ENCODE assay signal across 11 cellular contexts in the genomic region with DNA sequence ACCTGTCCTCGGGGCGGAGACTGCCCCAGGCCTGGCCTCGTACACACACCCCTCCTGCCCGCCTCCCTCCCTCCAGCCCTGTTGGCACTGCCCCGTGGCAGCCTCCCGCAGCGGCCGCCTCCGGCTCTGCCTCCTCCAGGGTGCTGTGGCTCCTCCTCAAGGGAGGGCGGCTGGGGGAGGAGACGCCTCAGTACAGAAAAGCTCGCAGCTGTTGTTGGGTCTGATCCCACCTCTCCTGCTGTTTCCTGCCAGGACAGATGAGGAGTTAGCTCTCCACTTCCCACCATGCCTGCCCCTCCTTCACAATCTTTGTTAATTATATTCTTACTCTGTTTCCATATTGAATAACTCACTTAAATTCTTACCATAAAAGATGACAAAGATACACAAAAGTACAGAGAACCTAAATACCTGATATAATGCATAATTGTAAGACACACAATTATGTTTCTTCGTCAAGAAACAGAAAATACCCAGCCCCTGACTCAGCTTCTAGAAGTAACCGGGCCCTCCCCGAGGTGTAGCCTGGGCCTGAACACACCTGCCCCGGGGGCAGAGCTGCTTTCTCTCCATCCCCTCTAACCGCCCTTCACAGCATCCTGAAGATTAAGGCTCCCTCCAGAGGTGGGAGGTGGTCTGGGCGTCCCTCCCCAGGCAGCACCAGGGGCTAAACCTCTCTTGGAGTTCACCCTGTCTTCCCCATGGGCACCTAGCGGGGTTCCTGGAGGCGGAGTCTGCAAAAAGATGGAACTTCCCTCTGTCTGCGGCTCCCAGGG. TPM values are rescaled to one million over a fixed set of nuclear protein-coding genes. Genes with fewer than 3 reads are reported as not detected.
DNase-seq lines count a peak whose midpoint lies in the region; ATAC-seq and TF ChIP-seq lines count a peak whose summit lies in the region.
"Had no signal": no experiment of that assay in that cellular context is flagged by ENCODE, and none has a peak within 500 bp of the region (broad histone marks: within the 10 kb centered on the region; RNA-seq: fewer than 3 reads in every experiment).

No MANE protein-coding gene starts in this region.

- no peak overlapping the region for H3K4me3 ChIP-seq in astrocyte of the spinal cord (ENCODE audit: low read depth, low read length)
- no peak overlapping the region for H3K4me3 ChIP-seq in lower lobe of right lung

- TF ChIP-seq CTCF in astrocyte of the spinal cord (IDR thresholded peaks at IDR 0.05; ENCODE audit: low read depth, low read length) (no peak), lower lobe of right lung (IDR thresholded peaks at IDR 0.05) (no peak)

- peaks cover 25% of the 10 kb centered on the region for H3K27me3 ChIP-seq in lower lobe of right lung (ENCODE audit: low read depth)

- POLR2A ChIA-PET in activated CD4-positive, alpha-beta T cell treated with anti-CD3 and anti-CD28 coated beads, Interleukin-2, amount 10 ng/mL, durations not matched to agents 7 days and 5 days (lab: Charles Lee) = no interaction called here

- H3K36me3 ChIP-seq in lower lobe of right lung = no peaks in the 10 kb centered on the region
- H3K36me3 ChIP-seq: neutrophil had no signal

- no peak overlapping the region for H3K4me3 Mint-ChIP-seq in activated CD4-positive, alpha-beta T cell treated with anti-CD3 and anti-CD28 coated beads, Interleukin-2, amount 10 ng/mL, durations not matched to agents 7 days and 5 days

- in situ Hi-C loops in astrocyte of the spinal cord (cut with HindIII; ENCODE audit: low sequenced_read_pairs) = no loop called here

- H3K4me1 ChIP-seq in lower lobe of right lung = peaks cover 15% of the 10 kb centered on the region

- CTCF ChIA-PET in activated CD4-positive, alpha-beta T cell treated with anti-CD3 and anti-CD28 coated beads, Interleukin-2, amount 10 ng/mL, durations not matched to agents 7 days and 5 days (lab: Charles Lee) = interaction anchor here (0.8 kb wide), 1 partner anchor 8 kb away, joined by 3 read pairs; no protein-coding TSS in a partner anchor

- H3K9me3 ChIP-seq in lower lobe of right lung = no peaks in the 10 kb centered on the region
- H3K9me3 ChIP-seq: neutrophil had no signal

- H3K27ac Mint-ChIP-seq in activated CD4-positive, alpha-beta T cell treated with anti-CD3 and anti-CD28 coated beads, Interleukin-2, amount 10 ng/mL, durations not matched to agents 7 days and 5 days = no peak overlapping the region

- DNase-seq in Right ventricle myocardium superior = peak; percentile 68
- no peak for DNase-seq in cardiac septum (ENCODE audit: low spot score)
- peak; percentile 37 for DNase-seq in astrocyte of the spinal cord (ENCODE audit: low read depth, low spot score)
- no peak for DNase-seq in lower lobe of right lung
- no peak for DNase-seq in activated CD4-positive, alpha-beta T cell treated with anti-CD3 and anti-CD28 coated beads, Interleukin-2, amount 10 ng/mL, durations not matched to agents 7 days and 5 days
- no peak for DNase-seq in activated CD4-positive, alpha-beta T cell treated with anti-CD3 and anti-CD28 coated beads for 48 hours
- no peak for DNase-seq in activated T-cell treated with anti-CD3 and anti-CD28 coated beads, Interleukin-2, amount 50 U/mL, for 1 hour
- DNase-seq: activated CD4-positive, alpha-beta T cell treated with anti-CD3 and anti-CD28 coated beads, Interleukin-2, amount 50 U/mL, for 1 hour; effector CD4-positive, alpha-beta T cell had no signal

- no peaks in the 10 kb centered on the region for H3K36me3 Mint-ChIP-seq in activated CD4-positive, alpha-beta T cell treated with anti-CD3 and anti-CD28 coated beads, Interleukin-2, amount 10 ng/mL, durations not matched to agents 7 days and 5 days (ENCODE audit: low read depth)

- intact Hi-C loops in Right ventricle myocardium superior (cut with DNase I) (no loop called here), cardiac septum (cut with DNase I) (no loop called here), lower lobe of right lung (cut with DNase I) (no loop called here)

- H3K27ac ChIP-seq in lower lobe of right lung = no peak overlapping the region
- H3K27ac ChIP-seq: neutrophil had no signal

- peaks cover 14% of the 10 kb centered on the region for H3K27me3 Mint-ChIP-seq in activated CD4-positive, alpha-beta T cell treated with anti-CD3 and anti-CD28 coated beads, Interleukin-2, amount 10 ng/mL, durations not matched to agents 7 days and 5 days

- ATAC-seq in Right ventricle myocardium superior (ENCODE audit: poor library complexity) (peak; percentile 50), lower lobe of right lung (peak; percentile 65 to 73), HG03457 (IDR thresholded peaks at IDR 0.05; ENCODE audit: unreplicated experiment) (no peak)

- H3K9me3 Mint-ChIP-seq in activated CD4-positive, alpha-beta T cell treated with anti-CD3 and anti-CD28 coated beads, Interleukin-2, amount 10 ng/mL, durations not matched to agents 7 days and 5 days = peaks cover 3% of the 10 kb centered on the region

- H3K4me1 Mint-ChIP-seq in activated CD4-positive, alpha-beta T cell treated with anti-CD3 and anti-CD28 coated beads, Interleukin-2, amount 10 ng/mL, durations not matched to agents 7 days and 5 days = no peaks in the 10 kb centered on the region

RNA-seq across cellular contexts. Expression of gene COL6A1, which starts 30.6 kb away (rescaled TPM):
- total RNA-seq in Right ventricle myocardium superior = 173 TPM
- 140 TPM for total RNA-seq in cardiac septum
- 148 TPM for total RNA-seq in lower lobe of right lung
- under 1 TPM; 0.27 to 0.40 TPM for total RNA-seq in activated CD4-positive, alpha-beta T cell treated with anti-CD3 and anti-CD28 coated beads, Interleukin-2, amount 10 ng/mL, durations not matched to agents 7 days and 5 days

Comparison
In these comparisons a context has a peak if more than half of its experiments do, and no peak if none do; other contexts are left out.
1. DNase-seq: peak in Right ventricle myocardium superior (single experiment) and astrocyte of the spinal cord (single experiment); none in cardiac septum (single experiment), lower lobe of right lung (single experiment), activated CD4-positive, alpha-beta T cell treated with anti-CD3 and anti-CD28 coated beads, Interleukin-2, amount 10 ng/mL, durations not matched to agents 7 days and 5 days (single experiment), activated CD4-positive, alpha-beta T cell treated with anti-CD3 and anti-CD28 coated beads for 48 hours (single experiment) and activated T-cell treated with anti-CD3 and anti-CD28 coated beads, Interleukin-2, amount 50 U/mL, for 1 hour (single experiment).
2. RNA of gene COL6A1, which starts 30.6 kb away (total RNA-seq): 173 TPM in Right ventricle myocardium superior (single experiment), 148 TPM in lower lobe of right lung (single experiment) and 140 TPM in cardiac septum (single experiment); 0.27 to 0.40 TPM in activated CD4-positive, alpha-beta T cell treated with anti-CD3 and anti-CD28 coated beads, Interleukin-2, amount 10 ng/mL, durations not matched to agents 7 days and 5 days; every median in the first group is over 100 times any median in the second.